ENCODE assay signal across 1 cellular context in genomic region chr19:2474232-2475017, GRCh38.
TF ChIP-seq lines count a peak whose summit lies in the region.

No MANE protein-coding gene starts in this region.

TF ChIP-seq in HepG2, 621 proteins besides CTCF, POLR2A, EP300 and RAD21 (continues in another document):
- TF ChIP-seq SKI (IDR thresholded peaks at IDR 0.05; ENCODE audit: partially characterized antibody): peak; percentile 92
- TF ChIP-seq ZNF772 (CRISPR knock-in tag; IDR thresholded peaks at IDR 0.05): peak; percentile 82
- no peak for TF ChIP-seq MAFG (CRISPR knock-in tag; IDR thresholded peaks at IDR 0.05)
- TF ChIP-seq ZNF619 (CRISPR knock-in tag; IDR thresholded peaks at IDR 0.05): 0 out of 2 replicates have a peak, but pooled peaks have one; percentile 43
- TF ChIP-seq TFAP4 (IDR thresholded peaks at IDR 0.05; ENCODE audit: borderline replicate concordance, low read depth): peak; percentile 33; the same call in 1 of the 2 replicates
- peak; percentile 33; the same call in 1 of the 2 replicates for TF ChIP-seq ZNF598 (CRISPR knock-in tag; IDR thresholded peaks at IDR 0.05; ENCODE audit: borderline replicate concordance)
- no peak for TF ChIP-seq ZBTB46 (CRISPR knock-in tag; IDR thresholded peaks at IDR 0.05; ENCODE audit: borderline replicate concordance)
- TF ChIP-seq SCMH1 (CRISPR knock-in tag; IDR thresholded peaks at IDR 0.05; ENCODE audit: borderline replicate concordance): no peak
- TF ChIP-seq SP4 (CRISPR knock-in tag; IDR thresholded peaks at IDR 0.05): peak; percentile 27; the same call in 1 of the 2 replicates
- TF ChIP-seq NR0B2 (CRISPR knock-in tag; IDR thresholded peaks at IDR 0.05): no peak
- peak; percentile 31; the same call in 1 of the 2 replicates for TF ChIP-seq NFKB2 (CRISPR knock-in tag; IDR thresholded peaks at IDR 0.05; ENCODE audit: borderline replicate concordance)
- TF ChIP-seq ZKSCAN8 (CRISPR knock-in tag; IDR thresholded peaks at IDR 0.05; ENCODE audit: borderline replicate concordance): peak; percentile 50; the same call in 1 of the 2 replicates
- TF ChIP-seq PHF21A (CRISPR knock-in tag; IDR thresholded peaks at IDR 0.05): peak; percentile 78
- peak; percentile 60; the same call in 1 of the 2 replicates for TF ChIP-seq ZNF792 (CRISPR knock-in tag; IDR thresholded peaks at IDR 0.05)
- no peak for TF ChIP-seq ZNF607 (CRISPR knock-in tag; IDR thresholded peaks at IDR 0.05; ENCODE audit: borderline replicate concordance)
- TF ChIP-seq ATF4 (CRISPR knock-in tag; IDR thresholded peaks at IDR 0.05): peak in 1 of 2 experiments; percentile 70; a peak in 1 of 4 replicates
- TF ChIP-seq CREB1 (IDR thresholded peaks at IDR 0.05): peak; percentile 49
- TF ChIP-seq CREB1 (CRISPR knock-in tag; IDR thresholded peaks at IDR 0.05): no peak
- TF ChIP-seq ETV6 (CRISPR knock-in tag; conservative IDR thresholded peaks at IDR 0.05): no peak
- peak; percentile 57 for TF ChIP-seq ELF1 (CRISPR knock-in tag; IDR thresholded peaks at IDR 0.05)
- 0 out of 2 replicates have a peak, but pooled peaks have one; percentile 25 for TF ChIP-seq GLI4 (CRISPR knock-in tag; IDR thresholded peaks at IDR 0.05; ENCODE audit: borderline replicate concordance)
- TF ChIP-seq ZBTB3 (CRISPR knock-in tag; IDR thresholded peaks at IDR 0.05; ENCODE audit: borderline replicate concordance, low read depth): 0 out of 2 replicates have a peak, but pooled peaks have one; percentile 72
- TF ChIP-seq ZNF7 (CRISPR knock-in tag; IDR thresholded peaks at IDR 0.05): no peak
- peak; percentile 82; the same call in 1 of the 2 replicates for TF ChIP-seq KDM4B (CRISPR knock-in tag; IDR thresholded peaks at IDR 0.05)
- TF ChIP-seq ZNF263 (CRISPR knock-in tag; IDR thresholded peaks at IDR 0.05): peak; percentile 15; the same call in 1 of the 2 replicates
- TF ChIP-seq ZKSCAN1 (IDR thresholded peaks at IDR 0.05; ENCODE audit: low read length): peak; percentile 39; the same call in 1 of the 2 replicates
- TF ChIP-seq U2AF2 (IDR thresholded peaks at IDR 0.05; ENCODE audit: low read depth, low read length): no peak
- no peak for TF ChIP-seq ZNF142 (CRISPR knock-in tag; IDR thresholded peaks at IDR 0.05)
- TF ChIP-seq CHD4 (IDR thresholded peaks at IDR 0.05; ENCODE audit: borderline replicate concordance, low read length): no peak
- 0 out of 2 replicates have a peak, but pooled peaks have one; percentile 28 for TF ChIP-seq SIN3B (IDR thresholded peaks at IDR 0.05; ENCODE audit: low read length)
- no peak for TF ChIP-seq ZNF543 (CRISPR knock-in tag; IDR thresholded peaks at IDR 0.05)
- no peak for TF ChIP-seq PAX8 (CRISPR knock-in tag; IDR thresholded peaks at IDR 0.05; ENCODE audit: borderline replicate concordance)
- TF ChIP-seq PBX3 (CRISPR knock-in tag; IDR thresholded peaks at IDR 0.05; ENCODE audit: borderline replicate concordance): no peak
- peak; percentile 32; the same call in 1 of the 2 replicates for TF ChIP-seq PRDM15 (CRISPR knock-in tag; IDR thresholded peaks at IDR 0.05)
- peak; percentile 78 for TF ChIP-seq ARNT2 (CRISPR knock-in tag; IDR thresholded peaks at IDR 0.05; ENCODE audit: low read depth)
- TF ChIP-seq LCORL (IDR thresholded peaks at IDR 0.05): no peak
- peak; percentile 93 for TF ChIP-seq LCORL (CRISPR knock-in tag; IDR thresholded peaks at IDR 0.05)
- peak; percentile 46; the same call in 1 of the 2 replicates for TF ChIP-seq SALL2 (CRISPR knock-in tag; IDR thresholded peaks at IDR 0.05)
- TF ChIP-seq ZNF75D (CRISPR knock-in tag; IDR thresholded peaks at IDR 0.05; ENCODE audit: borderline replicate concordance): no peak
- peak; percentile 68; the same call in 1 of the 2 replicates for TF ChIP-seq SIN3A (IDR thresholded peaks at IDR 0.05; ENCODE audit: borderline replicate concordance, low read depth, low read length)
- TF ChIP-seq ZNF691 (CRISPR knock-in tag; IDR thresholded peaks at IDR 0.05; ENCODE audit: borderline replicate concordance, low read depth): peak; percentile 88
- TF ChIP-seq GRHL1 (CRISPR knock-in tag; conservative IDR thresholded peaks at IDR 0.05): no peak
